In genomic region chr11:62591448-62592215, GRCh38 we compare ENCODE assay signal across 1 cellular context.
A peak's percentile ranks its signal among the peaks of the same experiment; 100 is the strongest.
TF ChIP-seq lines count a peak whose summit lies in the region.

A gene with protein sequence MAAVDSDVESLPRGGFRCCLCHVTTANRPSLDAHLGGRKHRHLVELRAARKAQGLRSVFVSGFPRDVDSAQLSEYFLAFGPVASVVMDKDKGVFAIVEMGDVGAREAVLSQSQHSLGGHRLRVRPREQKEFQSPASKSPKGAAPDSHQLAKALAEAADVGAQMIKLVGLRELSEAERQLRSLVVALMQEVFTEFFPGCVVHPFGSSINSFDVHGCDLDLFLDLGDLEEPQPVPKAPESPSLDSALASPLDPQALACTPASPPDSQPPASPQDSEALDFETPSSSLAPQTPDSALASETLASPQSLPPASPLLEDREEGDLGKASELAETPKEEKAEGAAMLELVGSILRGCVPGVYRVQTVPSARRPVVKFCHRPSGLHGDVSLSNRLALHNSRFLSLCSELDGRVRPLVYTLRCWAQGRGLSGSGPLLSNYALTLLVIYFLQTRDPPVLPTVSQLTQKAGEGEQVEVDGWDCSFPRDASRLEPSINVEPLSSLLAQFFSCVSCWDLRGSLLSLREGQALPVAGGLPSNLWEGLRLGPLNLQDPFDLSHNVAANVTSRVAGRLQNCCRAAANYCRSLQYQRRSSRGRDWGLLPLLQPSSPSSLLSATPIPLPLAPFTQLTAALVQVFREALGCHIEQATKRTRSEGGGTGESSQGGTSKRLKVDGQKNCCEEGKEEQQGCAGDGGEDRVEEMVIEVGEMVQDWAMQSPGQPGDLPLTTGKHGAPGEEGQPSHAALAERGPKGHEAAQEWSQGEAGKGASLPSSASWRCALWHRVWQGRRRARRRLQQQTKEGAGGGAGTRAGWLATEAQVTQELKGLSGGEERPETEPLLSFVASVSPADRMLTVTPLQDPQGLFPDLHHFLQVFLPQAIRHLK (minus strand): TSS chr11:62591523. CDS start chr11:62591485, 38 bp downstream.

TF ChIP-seq in K562, 482 proteins besides CTCF, POLR2A, EP300 and RAD21 (continued from another document and continues in another):
- TF ChIP-seq, protein P1, sequence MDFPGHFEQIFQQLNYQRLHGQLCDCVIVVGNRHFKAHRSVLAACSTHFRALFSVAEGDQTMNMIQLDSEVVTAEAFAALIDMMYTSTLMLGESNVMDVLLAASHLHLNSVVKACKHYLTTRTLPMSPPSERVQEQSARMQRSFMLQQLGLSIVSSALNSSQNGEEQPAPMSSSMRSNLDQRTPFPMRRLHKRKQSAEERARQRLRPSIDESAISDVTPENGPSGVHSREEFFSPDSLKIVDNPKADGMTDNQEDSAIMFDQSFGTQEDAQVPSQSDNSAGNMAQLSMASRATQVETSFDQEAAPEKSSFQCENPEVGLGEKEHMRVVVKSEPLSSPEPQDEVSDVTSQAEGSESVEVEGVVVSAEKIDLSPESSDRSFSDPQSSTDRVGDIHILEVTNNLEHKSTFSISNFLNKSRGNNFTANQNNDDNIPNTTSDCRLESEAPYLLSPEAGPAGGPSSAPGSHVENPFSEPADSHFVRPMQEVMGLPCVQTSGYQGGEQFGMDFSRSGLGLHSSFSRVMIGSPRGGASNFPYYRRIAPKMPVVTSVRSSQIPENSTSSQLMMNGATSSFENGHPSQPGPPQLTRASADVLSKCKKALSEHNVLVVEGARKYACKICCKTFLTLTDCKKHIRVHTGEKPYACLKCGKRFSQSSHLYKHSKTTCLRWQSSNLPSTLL (IDR thresholded peaks at IDR 0.05), result no peak
- TF ChIP-seq IFI16 (CRISPR knock-in tag; IDR thresholded peaks at IDR 0.05), result no peak
- no peak for TF ChIP-seq PYGO2 (tag; IDR thresholded peaks at IDR 0.05)
- peak; percentile 96 for TF ChIP-seq PHF20 (IDR thresholded peaks at IDR 0.05; ENCODE audit: partially characterized antibody)
- TF ChIP-seq PHTF2 (CRISPR knock-in tag; IDR thresholded peaks at IDR 0.05), result no peak
- peak in 1 of 2 experiments; percentile 87; a peak in 2 of 4 replicates for TF ChIP-seq HDAC1 (IDR thresholded peaks at IDR 0.05)
- TF ChIP-seq ZNF239 (CRISPR knock-in tag; IDR thresholded peaks at IDR 0.05), result no peak
- no peak for TF ChIP-seq MAFF (IDR thresholded peaks at IDR 0.05; ENCODE audit: low read length)
- TF ChIP-seq ZNF592 (IDR thresholded peaks at IDR 0.05), result 0 out of 2 replicates have a peak, but pooled peaks have one; percentile 30
- TF ChIP-seq E2F6 (IDR thresholded peaks at IDR 0.05; ENCODE audit: borderline replicate concordance in 1 of 2, extremely low read depth in 1 of 2, insufficient read depth in 1 of 2, insufficient read length in 1 of 2, low read depth in 1 of 2, low read length in 1 of 2, poor library complexity in 1 of 2, severe bottlenecking in 1 of 2), result peak; percentile 62 to 67
- no peak for TF ChIP-seq ZC3H8 (IDR thresholded peaks at IDR 0.05)
- no peak for TF ChIP-seq YBX1 (IDR thresholded peaks at IDR 0.05)
- TF ChIP-seq ZNF212 (CRISPR knock-in tag; IDR thresholded peaks at IDR 0.05), result no peak
- no peak; the same call in 1 of the 2 replicates for TF ChIP-seq E2F5 (CRISPR knock-in tag; IDR thresholded peaks at IDR 0.05)
- TF ChIP-seq GABPA (tag; conservative IDR thresholded peaks at IDR 0.05; ENCODE audit: low read depth), result peak; percentile 99
- TF ChIP-seq PML (IDR thresholded peaks at IDR 0.05; ENCODE audit: low read length), result peak; percentile 93
- peak; percentile 93 for TF ChIP-seq POLR2B (IDR thresholded peaks at IDR 0.05; ENCODE audit: low read depth, partially characterized antibody)
- TF ChIP-seq ETS2 (tag; IDR thresholded peaks at IDR 0.05; ENCODE audit: borderline replicate concordance, poor library complexity, severe bottlenecking), result no peak
- TF ChIP-seq GTF2A2 (tag; IDR thresholded peaks at IDR 0.05), result no peak
- no peak for TF ChIP-seq ZNF217 (CRISPR knock-in tag; IDR thresholded peaks at IDR 0.05)
- TF ChIP-seq RBBP5 (IDR thresholded peaks at IDR 0.05; ENCODE audit: borderline replicate concordance, insufficient read depth, low read length, poor library complexity, severe bottlenecking), result peak; percentile 86
- TF ChIP-seq E2F4 (CRISPR knock-in tag; IDR thresholded peaks at IDR 0.05; ENCODE audit: low read depth), result no peak
- peak; percentile 100 for TF ChIP-seq NCOA1 (IDR thresholded peaks at IDR 0.05; ENCODE audit: low read depth)
- no peak for TF ChIP-seq ELK1 (CRISPR knock-in tag; IDR thresholded peaks at IDR 0.05)
- no peak for TF ChIP-seq EWSR1 (IDR thresholded peaks at IDR 0.05; ENCODE audit: borderline replicate concordance, low read depth, partially characterized antibody)
- peak in 1 of 2 experiments; percentile 92; a peak in 2 of 4 replicates for TF ChIP-seq KDM4B (IDR thresholded peaks at IDR 0.05; ENCODE audit: borderline replicate concordance in 2 of 2, low read depth in 1 of 2)
- peak; percentile 21; the same call in 1 of the 2 replicates for TF ChIP-seq MAFK (IDR thresholded peaks at IDR 0.05; ENCODE audit: low read length)
- TF ChIP-seq ETV5 (CRISPR knock-in tag; IDR thresholded peaks at IDR 0.05; ENCODE audit: low read depth), result peak; percentile 81
- no peak for TF ChIP-seq ZNF584 (CRISPR knock-in tag; IDR thresholded peaks at IDR 0.05; ENCODE audit: low read depth)
- TF ChIP-seq HES1 (IDR thresholded peaks at IDR 0.05; ENCODE audit: low read depth), result peak; percentile 14; the same call in 1 of the 2 replicates
- TF ChIP-seq ZNF124 (CRISPR knock-in tag; IDR thresholded peaks at IDR 0.05), result no peak
- peak; percentile 82 for TF ChIP-seq SMAD4 (CRISPR knock-in tag; conservative IDR thresholded peaks at IDR 0.05)
- no peak for TF ChIP-seq ZNF253 (CRISPR knock-in tag; conservative IDR thresholded peaks at IDR 0.05)
- TF ChIP-seq HEY1 (CRISPR knock-in tag; IDR thresholded peaks at IDR 0.05; ENCODE audit: borderline replicate concordance), result no peak
- TF ChIP-seq SIRT6 (IDR thresholded peaks at IDR 0.05; ENCODE audit: low read depth, low read length), result no peak
- TF ChIP-seq RB1 (IDR thresholded peaks at IDR 0.05; ENCODE audit: low read depth), result peak; percentile 94
- TF ChIP-seq RBM34 (IDR thresholded peaks at IDR 0.05; ENCODE audit: borderline replicate concordance, insufficient read depth, low read length), result no peak
- TF ChIP-seq ZFP91 (CRISPR knock-in tag; IDR thresholded peaks at IDR 0.05), result no peak
- TF ChIP-seq, protein P2, sequence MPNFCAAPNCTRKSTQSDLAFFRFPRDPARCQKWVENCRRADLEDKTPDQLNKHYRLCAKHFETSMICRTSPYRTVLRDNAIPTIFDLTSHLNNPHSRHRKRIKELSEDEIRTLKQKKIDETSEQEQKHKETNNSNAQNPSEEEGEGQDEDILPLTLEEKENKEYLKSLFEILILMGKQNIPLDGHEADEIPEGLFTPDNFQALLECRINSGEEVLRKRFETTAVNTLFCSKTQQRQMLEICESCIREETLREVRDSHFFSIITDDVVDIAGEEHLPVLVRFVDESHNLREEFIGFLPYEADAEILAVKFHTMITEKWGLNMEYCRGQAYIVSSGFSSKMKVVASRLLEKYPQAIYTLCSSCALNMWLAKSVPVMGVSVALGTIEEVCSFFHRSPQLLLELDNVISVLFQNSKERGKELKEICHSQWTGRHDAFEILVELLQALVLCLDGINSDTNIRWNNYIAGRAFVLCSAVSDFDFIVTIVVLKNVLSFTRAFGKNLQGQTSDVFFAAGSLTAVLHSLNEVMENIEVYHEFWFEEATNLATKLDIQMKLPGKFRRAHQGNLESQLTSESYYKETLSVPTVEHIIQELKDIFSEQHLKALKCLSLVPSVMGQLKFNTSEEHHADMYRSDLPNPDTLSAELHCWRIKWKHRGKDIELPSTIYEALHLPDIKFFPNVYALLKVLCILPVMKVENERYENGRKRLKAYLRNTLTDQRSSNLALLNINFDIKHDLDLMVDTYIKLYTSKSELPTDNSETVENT (CRISPR knock-in tag; IDR thresholded peaks at IDR 0.05), result peak; percentile 70; the same call in 1 of the 2 replicates
- TF ChIP-seq FOSL1 (tag; conservative IDR thresholded peaks at IDR 0.05), result no peak
- peak; percentile 90 for TF ChIP-seq NBN (IDR thresholded peaks at IDR 0.05; ENCODE audit: low read depth)
- TF ChIP-seq NR0B1 (IDR thresholded peaks at IDR 0.05; ENCODE audit: partially characterized antibody), result no peak
- TF ChIP-seq DPF2 (IDR thresholded peaks at IDR 0.05), result no peak
- no peak for TF ChIP-seq FOXJ3 (CRISPR knock-in tag; IDR thresholded peaks at IDR 0.05)
